In the genomic region with DNA sequence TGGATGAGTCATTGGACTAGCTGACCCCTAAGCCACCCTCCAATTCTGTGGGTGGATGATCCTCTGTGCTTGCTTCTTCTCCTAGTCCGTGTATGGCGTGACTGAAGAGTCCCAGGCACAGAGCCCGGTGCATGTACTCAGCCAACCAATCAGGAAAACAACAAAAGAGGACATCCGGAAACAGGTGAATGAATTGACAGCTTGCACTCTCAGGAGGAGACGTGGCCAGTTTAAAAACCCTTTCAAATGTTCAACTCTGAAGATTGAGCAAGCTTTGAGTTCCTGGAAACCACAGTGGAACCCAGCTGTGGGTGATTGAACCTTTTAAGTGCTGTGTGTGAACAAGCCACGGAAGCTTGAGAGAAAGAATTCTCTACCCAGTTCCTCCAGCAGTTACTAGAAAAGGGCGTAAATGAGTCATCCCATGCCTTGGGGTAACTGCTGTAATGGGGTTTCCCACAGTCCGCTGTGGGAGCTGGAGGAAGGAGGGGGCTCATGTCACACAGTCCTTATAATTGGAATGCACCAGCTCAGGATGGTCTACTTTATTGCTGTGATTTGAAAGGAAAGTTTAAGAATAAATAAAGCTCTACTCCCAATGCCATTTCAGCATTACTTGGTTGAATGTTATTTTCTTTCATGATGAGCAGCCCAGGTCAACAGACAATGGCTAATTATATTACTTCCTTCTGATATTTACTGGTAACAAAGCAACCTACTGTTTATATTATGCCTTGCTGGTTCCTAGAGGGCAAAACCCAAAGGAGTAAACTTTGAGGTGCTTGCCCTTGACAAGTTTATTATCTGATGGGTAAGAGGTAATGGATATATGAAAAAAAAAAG, we compare ENCODE assay signal across 1 cellular context.
TF ChIP-seq lines count a peak whose summit lies in the region.

No MANE protein-coding gene starts in this region.

TF ChIP-seq in GM23338, 12 proteins besides CTCF, POLR2A, EP300 and RAD21 (continued from another document):
- TF ChIP-seq, protein P1, sequence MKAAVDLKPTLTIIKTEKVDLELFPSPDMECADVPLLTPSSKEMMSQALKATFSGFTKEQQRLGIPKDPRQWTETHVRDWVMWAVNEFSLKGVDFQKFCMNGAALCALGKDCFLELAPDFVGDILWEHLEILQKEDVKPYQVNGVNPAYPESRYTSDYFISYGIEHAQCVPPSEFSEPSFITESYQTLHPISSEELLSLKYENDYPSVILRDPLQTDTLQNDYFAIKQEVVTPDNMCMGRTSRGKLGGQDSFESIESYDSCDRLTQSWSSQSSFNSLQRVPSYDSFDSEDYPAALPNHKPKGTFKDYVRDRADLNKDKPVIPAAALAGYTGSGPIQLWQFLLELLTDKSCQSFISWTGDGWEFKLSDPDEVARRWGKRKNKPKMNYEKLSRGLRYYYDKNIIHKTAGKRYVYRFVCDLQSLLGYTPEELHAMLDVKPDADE (IDR thresholded peaks at IDR 0.05) = no peak
- no peak for TF ChIP-seq EZH2phosphoT487 (IDR thresholded peaks at IDR 0.05; ENCODE audit: unreplicated experiment)
- TF ChIP-seq, protein P2, sequence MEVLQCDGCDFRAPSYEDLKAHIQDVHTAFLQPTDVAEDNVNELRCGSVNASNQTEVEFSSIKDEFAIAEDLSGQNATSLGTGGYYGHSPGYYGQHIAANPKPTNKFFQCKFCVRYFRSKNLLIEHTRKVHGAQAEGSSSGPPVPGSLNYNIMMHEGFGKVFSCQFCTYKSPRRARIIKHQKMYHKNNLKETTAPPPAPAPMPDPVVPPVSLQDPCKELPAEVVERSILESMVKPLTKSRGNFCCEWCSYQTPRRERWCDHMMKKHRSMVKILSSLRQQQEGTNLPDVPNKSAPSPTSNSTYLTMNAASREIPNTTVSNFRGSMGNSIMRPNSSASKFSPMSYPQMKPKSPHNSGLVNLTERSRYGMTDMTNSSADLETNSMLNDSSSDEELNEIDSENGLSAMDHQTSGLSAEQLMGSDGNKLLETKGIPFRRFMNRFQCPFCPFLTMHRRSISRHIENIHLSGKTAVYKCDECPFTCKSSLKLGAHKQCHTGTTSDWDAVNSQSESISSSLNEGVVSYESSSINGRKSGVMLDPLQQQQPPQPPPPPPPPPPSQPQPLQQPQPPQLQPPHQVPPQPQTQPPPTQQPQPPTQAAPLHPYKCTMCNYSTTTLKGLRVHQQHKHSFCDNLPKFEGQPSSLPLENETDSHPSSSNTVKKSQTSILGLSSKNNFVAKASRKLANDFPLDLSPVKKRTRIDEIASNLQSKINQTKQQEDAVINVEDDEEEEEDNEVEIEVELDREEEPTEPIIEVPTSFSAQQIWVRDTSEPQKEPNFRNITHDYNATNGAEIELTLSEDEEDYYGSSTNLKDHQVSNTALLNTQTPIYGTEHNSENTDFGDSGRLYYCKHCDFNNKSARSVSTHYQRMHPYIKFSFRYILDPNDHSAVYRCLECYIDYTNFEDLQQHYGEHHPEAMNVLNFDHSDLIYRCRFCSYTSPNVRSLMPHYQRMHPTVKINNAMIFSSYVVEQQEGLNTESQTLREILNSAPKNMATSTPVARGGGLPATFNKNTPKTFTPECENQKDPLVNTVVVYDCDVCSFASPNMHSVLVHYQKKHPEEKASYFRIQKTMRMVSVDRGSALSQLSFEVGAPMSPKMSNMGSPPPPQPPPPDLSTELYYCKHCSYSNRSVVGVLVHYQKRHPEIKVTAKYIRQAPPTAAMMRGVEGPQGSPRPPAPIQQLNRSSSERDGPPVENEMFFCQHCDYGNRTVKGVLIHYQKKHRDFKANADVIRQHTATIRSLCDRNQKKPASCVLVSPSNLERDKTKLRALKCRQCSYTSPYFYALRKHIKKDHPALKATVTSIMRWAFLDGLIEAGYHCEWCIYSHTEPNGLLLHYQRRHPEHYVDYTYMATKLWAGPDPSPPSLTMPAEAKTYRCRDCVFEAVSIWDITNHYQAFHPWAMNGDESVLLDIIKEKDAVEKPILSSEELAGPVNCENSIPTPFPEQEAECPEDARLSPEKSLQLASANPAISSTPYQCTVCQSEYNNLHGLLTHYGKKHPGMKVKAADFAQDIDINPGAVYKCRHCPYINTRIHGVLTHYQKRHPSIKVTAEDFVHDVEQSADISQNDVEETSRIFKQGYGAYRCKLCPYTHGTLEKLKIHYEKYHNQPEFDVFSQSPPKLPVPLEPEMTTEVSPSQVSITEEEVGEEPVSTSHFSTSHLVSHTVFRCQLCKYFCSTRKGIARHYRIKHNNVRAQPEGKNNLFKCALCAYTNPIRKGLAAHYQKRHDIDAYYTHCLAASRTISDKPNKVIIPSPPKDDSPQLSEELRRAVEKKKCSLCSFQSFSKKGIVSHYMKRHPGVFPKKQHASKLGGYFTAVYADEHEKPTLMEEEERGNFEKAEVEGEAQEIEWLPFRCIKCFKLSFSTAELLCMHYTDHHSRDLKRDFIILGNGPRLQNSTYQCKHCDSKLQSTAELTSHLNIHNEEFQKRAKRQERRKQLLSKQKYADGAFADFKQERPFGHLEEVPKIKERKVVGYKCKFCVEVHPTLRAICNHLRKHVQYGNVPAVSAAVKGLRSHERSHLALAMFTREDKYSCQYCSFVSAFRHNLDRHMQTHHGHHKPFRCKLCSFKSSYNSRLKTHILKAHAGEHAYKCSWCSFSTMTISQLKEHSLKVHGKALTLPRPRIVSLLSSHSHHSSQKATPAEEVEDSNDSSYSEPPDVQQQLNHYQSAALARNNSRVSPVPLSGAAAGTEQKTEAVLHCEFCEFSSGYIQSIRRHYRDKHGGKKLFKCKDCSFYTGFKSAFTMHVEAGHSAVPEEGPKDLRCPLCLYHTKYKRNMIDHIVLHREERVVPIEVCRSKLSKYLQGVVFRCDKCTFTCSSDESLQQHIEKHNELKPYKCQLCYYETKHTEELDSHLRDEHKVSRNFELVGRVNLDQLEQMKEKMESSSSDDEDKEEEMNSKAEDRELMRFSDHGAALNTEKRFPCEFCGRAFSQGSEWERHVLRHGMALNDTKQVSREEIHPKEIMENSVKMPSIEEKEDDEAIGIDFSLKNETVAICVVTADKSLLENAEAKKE (CRISPR knock-in tag; IDR thresholded peaks at IDR 0.05) = no peak
TF ChIP-seq in GM23338: peak in this region for 0.
